27 cellular contexts compared by ENCODE assay signal in genomic region chr4:13193662-13194061, GRCh38.
"Had no signal": no experiment of that assay in that cellular context is flagged by ENCODE, and none has a peak within 500 bp of the region (broad histone marks: within the 10 kb centered on the region; RNA-seq: fewer than 3 reads in every experiment).

No MANE protein-coding gene starts in this region.

- H3K4me2 ChIP-seq: smooth muscle cell had no signal

- H3K27ac ChIP-seq: adrenal gland, coronary artery, dorsolateral prefrontal cortex, heart left ventricle, pancreas, prostate gland, sigmoid colon, transverse colon had no signal

- DNase-seq: activated CD4-positive, alpha-beta T cell treated with anti-CD3 and anti-CD28 coated beads for 48 hours; activated CD4-positive, alpha-beta T cell treated with anti-CD3 and anti-CD28 coated beads, Interleukin-2, amount 50 U/mL, for 48 hours; activated CD8-positive, alpha-beta memory T cell treated with anti-CD3 and anti-CD28 coated beads for 24 hours; activated effector memory CD4-positive, alpha-beta T cell treated with anti-CD3 and anti-CD28 coated beads, Interleukin-2, amount 50 U/mL, for 16 hours; activated naive CD4-positive, alpha-beta T cell treated with anti-CD3 and anti-CD28 coated beads for 36 hours; activated naive CD8-positive, alpha-beta T cell treated with anti-CD3 and anti-CD28 coated beads for 36 hours; activated T-cell treated with anti-CD3 and anti-CD28 coated beads, Interleukin-2, amount 50 U/mL, for 1 hour; adrenal gland; aorta; dorsolateral prefrontal cortex; effector memory CD4-positive, alpha-beta T cell; heart left ventricle; hypothalamus; left cardiac atrium; left ventricle myocardium superior; naive B cell; nucleus accumbens; pancreas; retina; sigmoid colon; stimulated activated CD4-positive, alpha-beta T cell treated with anti-CD3 and anti-CD28 coated beads, Interleukin-15, amount 100 ng/mL, for 24 hours; stimulated activated naive CD4-positive, alpha-beta T cell treated with Interleukin-2 at 50 U/mL for 16 hours; transverse colon had no signal

- FAIRE-seq: pancreas had no signal

- H3K27me3 ChIP-seq: adrenal gland, dorsolateral prefrontal cortex, heart left ventricle, pancreas, sigmoid colon, transverse colon had no signal

- H3K4me3 ChIP-seq: adrenal gland, coronary artery, dorsolateral prefrontal cortex, heart left ventricle, pancreas, prostate gland, sigmoid colon, smooth muscle cell, transverse colon had no signal

- ATAC-seq: activated CD4-positive, CD25-positive, alpha-beta regulatory T cell treated with anti-CD3 and anti-CD28 coated beads, Interleukin-2, amount 50 U/mL, for 24 hours; heart left ventricle; left cardiac atrium; left ventricle myocardium superior; pancreas had no signal

- H3K36me3 ChIP-seq: adrenal gland, heart left ventricle, pancreas, prostate gland, sigmoid colon, transverse colon had no signal

- H3K9me3 ChIP-seq: adrenal gland, pancreas, prostate gland, sigmoid colon, transverse colon had no signal

- H3K4me1 ChIP-seq: adrenal gland, pancreas, prostate gland, transverse colon had no signal
